In genomic region chr10:29849434-29849833, GRCh38 we compare ENCODE assay signal across 9 cellular contexts.
DNase-seq lines count a peak whose midpoint lies in the region; ATAC-seq and TF ChIP-seq lines count a peak whose summit lies in the region.
"Had no signal": no experiment of that assay in that cellular context is flagged by ENCODE, and none has a peak within 500 bp of the region (broad histone marks: within the 10 kb centered on the region; RNA-seq: fewer than 3 reads in every experiment).

No MANE protein-coding gene starts in this region.

- DNase-seq in AG08395 (ENCODE audit: low spot score): peak; percentile 68
- DNase-seq in NCI-H146 (lab: John Stamatoyannopoulos, UW): peak; percentile 34
- peak; percentile 16 for DNase-seq in endothelial cell (ENCODE audit: low spot score)
- DNase-seq in SKM-1 (lab: John Stamatoyannopoulos, UW; ENCODE audit: unreplicated experiment): no peak
- DNase-seq in putamen (ENCODE audit: low spot score): no peak
- DNase-seq: CD8-positive, alpha-beta memory T cell had no signal

- TF ChIP-seq CTCF in endothelial cell (IDR thresholded peaks at IDR 0.05; ENCODE audit: unreplicated experiment): no peak
- TF ChIP-seq CTCF in nephron (IDR thresholded peaks at IDR 0.05; ENCODE audit: unreplicated experiment in 3 of 3): no peak

- H3K27me3 Mint-ChIP-seq in endothelial cell (ENCODE audit: unreplicated experiment): peaks cover 3% of the 10 kb centered on the region
- peaks cover 5% of the 10 kb centered on the region for H3K27me3 Mint-ChIP-seq in nephron (ENCODE audit: low read depth)

- peaks cover 47% of the 10 kb centered on the region for H3K4me1 Mint-ChIP-seq in endothelial cell (ENCODE audit: unreplicated experiment)
- peaks cover 24% of the 10 kb centered on the region for H3K4me1 Mint-ChIP-seq in nephron
- H3K4me1 Mint-ChIP-seq: CD8-positive, alpha-beta memory T cell had no signal

- H3K4me3 Mint-ChIP-seq in endothelial cell (ENCODE audit: unreplicated experiment) (peak overlapping the region; percentile 56), nephron (peak overlapping the region; percentile 17 to 62 (median 49))
- H3K4me3 Mint-ChIP-seq: CD8-positive, alpha-beta memory T cell had no signal

- H3K27ac Mint-ChIP-seq in endothelial cell (ENCODE audit: unreplicated experiment): peak overlapping the region; percentile 95
- peak overlapping the region; percentile 95 to 100 (median 98) for H3K27ac Mint-ChIP-seq in nephron

- no peak for ATAC-seq in GM19035 (IDR thresholded peaks at IDR 0.05; ENCODE audit: unreplicated experiment)
- ATAC-seq in GM19455 (IDR thresholded peaks at IDR 0.05; ENCODE audit: unreplicated experiment): no peak

- peaks cover 3% of the 10 kb centered on the region for H3K36me3 Mint-ChIP-seq in endothelial cell (ENCODE audit: low read depth, unreplicated experiment)
- no peaks in the 10 kb centered on the region for H3K36me3 Mint-ChIP-seq in nephron (ENCODE audit: low read depth)

- H3K9me3 Mint-ChIP-seq in endothelial cell (ENCODE audit: unreplicated experiment) (no peaks in the 10 kb centered on the region), nephron (peaks cover 10% of the 10 kb centered on the region)

Comparison
In these comparisons a context has a peak if more than half of its experiments do, and no peak if none do; other contexts are left out.
1. DNase-seq: peak in AG08395 (single experiment), NCI-H146 (single experiment) and endothelial cell (single experiment); none in SKM-1 (single experiment) and putamen (single experiment).